17 cellular contexts compared by ENCODE assay signal in the genomic region with DNA sequence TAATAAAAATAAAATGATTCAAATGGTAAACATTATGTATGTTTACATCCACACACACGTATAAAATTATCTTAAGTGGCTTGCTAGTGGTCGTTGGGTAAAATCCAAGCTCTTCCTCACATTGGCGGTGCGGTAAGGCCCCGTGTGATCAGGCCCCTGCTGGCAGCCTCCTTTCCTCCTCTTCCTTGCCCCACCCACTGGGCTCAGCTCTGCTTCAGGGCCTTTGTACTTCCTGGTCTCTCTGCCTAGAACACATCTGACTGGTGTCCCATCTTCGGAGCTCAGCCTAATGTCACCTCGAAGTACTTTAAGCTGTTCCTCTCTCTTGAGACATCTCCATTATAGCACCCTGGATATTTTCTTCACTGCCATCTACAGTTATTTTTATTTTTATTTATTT.
"Had no signal": no experiment of that assay in that cellular context is flagged by ENCODE, and none has a peak within 500 bp of the region (broad histone marks: within the 10 kb centered on the region; RNA-seq: fewer than 3 reads in every experiment).

No MANE protein-coding gene starts in this region.

- H3K36me3 Mint-ChIP-seq: stimulated activated memory B cell treated with anti-CD40 and anti-IgM and Interleukin-4, amounts not matched to agents 10 μg/mL and 1 μg/mL and 100 μg/mL, for 72 hours had no signal

- H3K9me3 Mint-ChIP-seq: activated CD4-positive, alpha-beta T cell treated with anti-CD3 and anti-CD28 coated beads, Interleukin-2, amount 10 ng/mL, durations not matched to agents 7 days and 5 days; activated naive CD4-positive, alpha-beta T cell treated with anti-CD3 and anti-CD28 coated beads, Interleukin-2, amount 50 U/mL, for 72 hours; activated T-cell treated with anti-CD3 and anti-CD28 coated beads, Interleukin-2, amount 50 U/mL, for 24 hours; naive thymus-derived CD4-positive, alpha-beta T cell; stimulated activated memory B cell treated with anti-CD40 and anti-IgM and Interleukin-4, amounts not matched to agents 10 μg/mL and 1 μg/mL and 100 μg/mL, for 72 hours; T-helper 2 cell treated with Interferon-gamma antibody and Interleukin-4, amounts not matched to agents 5 μg/mL and 100 μg/mL, for 36 hours had no signal

- H3K36me3 ChIP-seq: adrenal gland, neutrophil, pancreas, thoracic aorta had no signal

- H3K4me3 ChIP-seq: adrenal gland, pancreas, thoracic aorta had no signal

- H3K27me3 ChIP-seq: adrenal gland, pancreas had no signal

- H3K9me3 ChIP-seq: adrenal gland, neutrophil, pancreas, thoracic aorta had no signal

- H3K27ac Mint-ChIP-seq: activated CD4-positive, alpha-beta T cell treated with anti-CD3 and anti-CD28 coated beads, Interleukin-2, amount 10 ng/mL, durations not matched to agents 7 days and 5 days; activated CD8-positive, alpha-beta T cell treated with anti-CD3 and anti-CD28 coated beads, Interleukin-2, amount 10 ng/mL, durations not matched to agents 7 days and 5 days; activated T-cell treated with anti-CD3 and anti-CD28 coated beads, Interleukin-2, amount 50 U/mL, for 24 hours; stimulated activated memory B cell treated with anti-CD40 and anti-IgM and Interleukin-4, amounts not matched to agents 10 μg/mL and 1 μg/mL and 100 μg/mL, for 72 hours; T-helper 2 cell treated with Interferon-gamma antibody and Interleukin-4, amounts not matched to agents 5 μg/mL and 100 μg/mL, for 36 hours had no signal

- DNase-seq: activated CD4-positive, alpha-beta T cell treated with anti-CD3 and anti-CD28 coated beads, Interleukin-2, amount 10 ng/mL, durations not matched to agents 7 days and 5 days; activated CD8-positive, alpha-beta T cell treated with anti-CD3 and anti-CD28 coated beads, Interleukin-2, amount 10 ng/mL, durations not matched to agents 7 days and 5 days; activated T-cell treated with anti-CD3 and anti-CD28 coated beads, Interleukin-2, amount 50 U/mL, for 24 hours; adrenal gland; cerebellar nuclear complex; effector memory CD4-positive, alpha-beta T cell; mesenchymal stem cell; naive thymus-derived CD4-positive, alpha-beta T cell; pancreas; stimulated activated CD4-positive, alpha-beta T cell treated with anti-CD3 and anti-CD28 coated beads, Interleukin-4, amount 100 ng/mL, for 24 hours had no signal

- H3K4me3 Mint-ChIP-seq: activated CD4-positive, alpha-beta T cell treated with anti-CD3 and anti-CD28 coated beads, Interleukin-2, amount 10 ng/mL, durations not matched to agents 7 days and 5 days; activated CD8-positive, alpha-beta T cell treated with anti-CD3 and anti-CD28 coated beads, Interleukin-2, amount 10 ng/mL, durations not matched to agents 7 days and 5 days; activated T-cell treated with anti-CD3 and anti-CD28 coated beads, Interleukin-2, amount 50 U/mL, for 24 hours; naive thymus-derived CD4-positive, alpha-beta T cell; stimulated activated memory B cell treated with anti-CD40 and anti-IgM and Interleukin-4, amounts not matched to agents 10 μg/mL and 1 μg/mL and 100 μg/mL, for 72 hours; T-helper 2 cell treated with Interferon-gamma antibody and Interleukin-4, amounts not matched to agents 5 μg/mL and 100 μg/mL, for 36 hours had no signal

- H3K27ac ChIP-seq: adrenal gland, neutrophil, pancreas, thoracic aorta had no signal

- H3K4me1 ChIP-seq: adrenal gland, pancreas had no signal

- ATAC-seq: activated CD4-positive, CD25-positive, alpha-beta regulatory T cell treated with anti-CD3 and anti-CD28 coated beads, Interleukin-2, amount 50 U/mL, for 24 hours; activated CD8-positive, alpha-beta T cell treated with anti-CD3 and anti-CD28 coated beads, Interleukin-2, amount 10 ng/mL, durations not matched to agents 7 days and 5 days; activated naive CD4-positive, alpha-beta T cell treated with anti-CD3 and anti-CD28 coated beads, Interleukin-2, amount 50 U/mL, for 72 hours; naive thymus-derived CD4-positive, alpha-beta T cell; pancreas; sciatic nerve; stimulated activated memory B cell treated with anti-CD40 and anti-IgM and Interleukin-4, amounts not matched to agents 10 μg/mL and 1 μg/mL and 100 μg/mL, for 72 hours had no signal
